In genomic region chr16:88489163-88489721, GRCh38 we compare ENCODE assay signal across 1 cellular context.
TF ChIP-seq lines count a peak whose summit lies in the region.

No MANE protein-coding gene starts in this region.

TF ChIP-seq in GM23338, 12 proteins besides CTCF, POLR2A, EP300 and RAD21 (continued from another document):
- TF ChIP-seq ZNF462 (CRISPR knock-in tag; IDR thresholded peaks at IDR 0.05): no peak
- TF ChIP-seq EZH2phosphoT487 (IDR thresholded peaks at IDR 0.05; ENCODE audit: unreplicated experiment): no peak
- TF ChIP-seq CREB1 (CRISPR knock-in tag; IDR thresholded peaks at IDR 0.05; ENCODE audit: low read depth): no peak
